In genomic region chr2:204108874-204109295, GRCh38 we compare ENCODE assay signal across 9 cellular contexts.
A peak's percentile ranks its signal among the peaks of the same experiment; 100 is the strongest.
DNase-seq lines count a peak whose midpoint lies in the region; ATAC-seq, FAIRE-seq and TF ChIP-seq lines count a peak whose summit lies in the region.
"Had no signal": no experiment of that assay in that cellular context is flagged by ENCODE, and none has a peak within 500 bp of the region (broad histone marks: within the 10 kb centered on the region; RNA-seq: fewer than 3 reads in every experiment).

No MANE protein-coding gene starts in this region.

- peaks cover 31% of the 10 kb centered on the region for H3K4me1 ChIP-seq in CD4-positive, CD25-positive, alpha-beta regulatory T cell (ENCODE audit: control insufficient read depth, insufficient read depth, low read length, poor library complexity, severe bottlenecking)
- peaks cover 15% of the 10 kb centered on the region for H3K4me1 ChIP-seq in HUES48 (ENCODE audit: control insufficient read depth, insufficient read depth, low read length)

- H3K36me3 Mint-ChIP-seq in CD4-positive, CD25-positive, alpha-beta regulatory T cell, result no peaks in the 10 kb centered on the region
- no peaks in the 10 kb centered on the region for H3K36me3 Mint-ChIP-seq in activated naive CD8-positive, alpha-beta T cell
- H3K36me3 Mint-ChIP-seq in nephron progenitor cell (ENCODE audit: low read depth), result no peaks in the 10 kb centered on the region

- ATAC-seq in CD4-positive, CD25-positive, alpha-beta regulatory T cell (ENCODE audit: low read depth in 2 of 2), result no peak
- no peak for ATAC-seq in GM21447 (IDR thresholded peaks at IDR 0.05; ENCODE audit: unreplicated experiment)

- H3K9me3 ChIP-seq in CD4-positive, CD25-positive, alpha-beta regulatory T cell (ENCODE audit: control insufficient read depth in 2 of 2, low read length in 2 of 2), result no peaks in the 10 kb centered on the region
- H3K9me3 ChIP-seq in HUES48 (ENCODE audit: control insufficient read depth, insufficient read depth, low read length), result no peaks in the 10 kb centered on the region

- FAIRE-seq in RCC 7860 (lab: Jason Lieb, UNC), result no peak
- FAIRE-seq: colon had no signal

- H3K36me3 ChIP-seq in CD4-positive, CD25-positive, alpha-beta regulatory T cell (ENCODE audit: control insufficient read depth, insufficient read depth, low read length), result no peaks in the 10 kb centered on the region
- no peaks in the 10 kb centered on the region for H3K36me3 ChIP-seq in HUES48 (ENCODE audit: control insufficient read depth, insufficient read depth, low read length)

- peaks cover 31 to 50% (median 41%) of the 10 kb centered on the region in 4 donors for H3K4me1 Mint-ChIP-seq in CD4-positive, CD25-positive, alpha-beta regulatory T cell
- H3K4me1 Mint-ChIP-seq in activated naive CD8-positive, alpha-beta T cell (ENCODE audit: low read depth), result peaks cover 59% of the 10 kb centered on the region
- H3K4me1 Mint-ChIP-seq in nephron progenitor cell, result peaks cover 49% of the 10 kb centered on the region

- no peak for TF ChIP-seq CTCF in nephron progenitor cell (IDR thresholded peaks at IDR 0.05)

- H3K27me3 Mint-ChIP-seq in CD4-positive, CD25-positive, alpha-beta regulatory T cell, result peaks cover 4% of the 10 kb centered on the region
- no peaks in the 10 kb centered on the region for H3K27me3 Mint-ChIP-seq in activated naive CD8-positive, alpha-beta T cell
- H3K27me3 Mint-ChIP-seq in nephron progenitor cell (ENCODE audit: low read depth, poor library complexity), result peaks cover 5% of the 10 kb centered on the region

- H3K27ac ChIP-seq in CD4-positive, CD25-positive, alpha-beta regulatory T cell (ENCODE audit: insufficient read depth, low read length, poor library complexity, severe bottlenecking), result no peak overlapping the region
- no peak overlapping the region for H3K27ac ChIP-seq in HUES48 (ENCODE audit: low read depth, low read length)

- peak overlapping the region; percentile 62 for H3K4me3 ChIP-seq in CD4-positive, CD25-positive, alpha-beta regulatory T cell (ENCODE audit: low read depth, low read length)
- no peak overlapping the region for H3K4me3 ChIP-seq in HUES48 (ENCODE audit: low read depth, low read length)

- H3K9ac ChIP-seq in HUES48 (ENCODE audit: low read depth, low read length), result 0 out of 2 replicates have a peak overlapping the region, but pooled peaks have one; percentile 12

- H3K27ac Mint-ChIP-seq in CD4-positive, CD25-positive, alpha-beta regulatory T cell, result peak overlapping the region; percentile 47 to 68 (median 64)
- peak overlapping the region; percentile 77 for H3K27ac Mint-ChIP-seq in activated naive CD8-positive, alpha-beta T cell
- H3K27ac Mint-ChIP-seq in nephron progenitor cell, result peak overlapping the region; percentile 56

- DNase-seq in CD4-positive, CD25-positive, alpha-beta regulatory T cell, result peak in 1 of 3 donors; percentile 43
- no peak for DNase-seq in nephron progenitor cell
- DNase-seq in RCC 7860 (ENCODE audit: low spot score), result no peak
- no peak for DNase-seq in SW 1271 (lab: John Stamatoyannopoulos, UW)
- DNase-seq in AG20443 (ENCODE audit: low spot score), result no peak

- peak overlapping the region; percentile 75 to 82 (median 76) for H3K4me3 Mint-ChIP-seq in CD4-positive, CD25-positive, alpha-beta regulatory T cell
- peak overlapping the region; percentile 83 for H3K4me3 Mint-ChIP-seq in activated naive CD8-positive, alpha-beta T cell
- H3K4me3 Mint-ChIP-seq in nephron progenitor cell, result peak overlapping the region; percentile 39

- H3K27me3 ChIP-seq in CD4-positive, CD25-positive, alpha-beta regulatory T cell (ENCODE audit: control insufficient read depth, insufficient read depth, low read length), result no peaks in the 10 kb centered on the region
- no peaks in the 10 kb centered on the region for H3K27me3 ChIP-seq in HUES48 (ENCODE audit: control insufficient read depth, insufficient read depth, low read length)

- H3K9me3 Mint-ChIP-seq in CD4-positive, CD25-positive, alpha-beta regulatory T cell, result no peaks in the 10 kb centered on the region
- H3K9me3 Mint-ChIP-seq in activated naive CD8-positive, alpha-beta T cell (ENCODE audit: low read depth), result no peaks in the 10 kb centered on the region
- no peaks in the 10 kb centered on the region for H3K9me3 Mint-ChIP-seq in nephron progenitor cell
